In the genomic region with DNA sequence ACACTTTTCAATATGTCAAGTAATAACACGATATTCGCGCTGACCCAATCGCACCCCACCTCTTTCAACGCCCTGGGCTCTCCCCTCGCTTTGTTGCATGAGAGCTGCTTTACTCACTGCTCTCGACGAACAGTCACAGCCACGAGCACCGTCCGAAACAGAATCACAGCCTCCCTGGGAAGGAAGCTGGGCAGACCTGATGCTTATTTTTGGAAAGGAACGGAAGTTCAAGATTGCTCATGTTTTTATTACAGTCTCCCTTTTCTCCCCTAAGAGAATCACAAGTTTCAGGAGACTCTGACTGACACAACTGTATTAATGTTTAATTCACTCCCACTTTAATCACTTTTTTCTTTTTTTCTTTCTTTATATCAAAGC, we compare ENCODE assay signal across 8 cellular contexts.
A peak's percentile ranks its signal among the peaks of the same experiment; 100 is the strongest.
DNase-seq lines count a peak whose midpoint lies in the region; ATAC-seq and TF ChIP-seq lines count a peak whose summit lies in the region.

No MANE protein-coding gene starts in this region.

- H3K9me3 Mint-ChIP-seq in stimulated activated naive CD8-positive, alpha-beta T cell treated with anti-CD3 and anti-CD28 coated beads, Interleukin-15, amount 100 ng/mL, for 72 hours = no peaks in the 10 kb centered on the region

- no CpG with 5 or more reads among the region's 12 CpGs for WGBS in mesendoderm (ENCODE audit: extremely low coverage, insufficient coverage, low lambda C conversion rate)

- H3K4me1 ChIP-seq in mesendoderm (ENCODE audit: control insufficient read depth, low read depth, low read length) = no peaks in the 10 kb centered on the region

- in situ Hi-C loops in KBM-7 (cut with MboI; ENCODE audit: low pct_unique_long_range_greater_than_20kb, low sequenced_read_pairs) = no loop called here

- no peak overlapping the region for H2BK15ac ChIP-seq in mesendoderm (replicated peaks; ENCODE audit: low read depth)

- H3K9ac ChIP-seq in mesendoderm (ENCODE audit: low read length) = no peak overlapping the region

- H3K27ac ChIP-seq in mesendoderm (ENCODE audit: low read depth, low read length) = no peak overlapping the region

- no peak for DNase-seq in T-helper 17 cell
- DNase-seq in fibroblast of villous mesenchyme (ENCODE audit: low read depth) = peak; percentile 58
- DNase-seq in stimulated activated naive CD8-positive, alpha-beta T cell treated with anti-CD3 and anti-CD28 coated beads, Interleukin-15, amount 100 ng/mL, for 72 hours = peak in 1 of 2 donors; percentile 59
- no peak for DNase-seq in mesendoderm
- no peak for DNase-seq in KBM-7
- DNase-seq in iPS-NIHi7 (ENCODE audit: extremely low spot score) = no peak

- peaks cover 3% of the 10 kb centered on the region for H3K36me3 Mint-ChIP-seq in T-helper 17 cell (ENCODE audit: low read depth)

- H3K56ac ChIP-seq in mesendoderm (ENCODE audit: low read length) = no peak overlapping the region

- H2BK120ac ChIP-seq in mesendoderm (ENCODE audit: low read depth, low read length) = no peak overlapping the region

- peak overlapping the region; percentile 92 for H3K27ac Mint-ChIP-seq in T-helper 17 cell
- peak overlapping the region; percentile 75 to 88 for H3K27ac Mint-ChIP-seq in stimulated activated naive CD8-positive, alpha-beta T cell treated with anti-CD3 and anti-CD28 coated beads, Interleukin-15, amount 100 ng/mL, for 72 hours

- H3K4me1 Mint-ChIP-seq in T-helper 17 cell = peaks cover 56% of the 10 kb centered on the region
- H3K4me1 Mint-ChIP-seq in stimulated activated naive CD8-positive, alpha-beta T cell treated with anti-CD3 and anti-CD28 coated beads, Interleukin-15, amount 100 ng/mL, for 72 hours = peaks cover 92% of the 10 kb centered on the region

- H3K4ac ChIP-seq in mesendoderm (ENCODE audit: low read depth, low read length) = no peak overlapping the region

- H3K18ac ChIP-seq in mesendoderm (ENCODE audit: low read length) = no peak overlapping the region

- no peak overlapping the region for H3K23ac ChIP-seq in mesendoderm (ENCODE audit: low read length)

- H3K4me3 Mint-ChIP-seq in T-helper 17 cell = peak overlapping the region; percentile 84
- peak overlapping the region; percentile 50 to 76 for H3K4me3 Mint-ChIP-seq in stimulated activated naive CD8-positive, alpha-beta T cell treated with anti-CD3 and anti-CD28 coated beads, Interleukin-15, amount 100 ng/mL, for 72 hours

- H3K9me3 ChIP-seq in T-helper 17 cell (ENCODE audit: control insufficient read depth, low read length, poor library complexity, severe bottlenecking) = no peaks in the 10 kb centered on the region

- H3K27me3 ChIP-seq in mesendoderm (ENCODE audit: insufficient read depth, low read length, poor library complexity) = no peaks in the 10 kb centered on the region

- H4K5ac ChIP-seq in mesendoderm (ENCODE audit: low read length) = no peak overlapping the region

- no peak overlapping the region for H3K4me2 ChIP-seq in mesendoderm (ENCODE audit: low read length)

- no peaks in the 10 kb centered on the region for H3K36me3 ChIP-seq in mesendoderm (ENCODE audit: control insufficient read depth, insufficient read depth, low read length)

- no peak overlapping the region for H2BK5ac ChIP-seq in mesendoderm (ENCODE audit: low read length)

- H3K79me1 ChIP-seq in mesendoderm (ENCODE audit: low read length) = peaks cover 23% of the 10 kb centered on the region

- H3K79me2 ChIP-seq in mesendoderm (ENCODE audit: control insufficient read depth, insufficient read depth, low read length) = peaks cover 96% of the 10 kb centered on the region

- ATAC-seq in GM18870 (IDR thresholded peaks at IDR 0.05; ENCODE audit: unreplicated experiment) (peak; percentile 61), HG02840 (IDR thresholded peaks at IDR 0.05; ENCODE audit: low FRiP score, unreplicated experiment) (peak; percentile 79), T-helper 17 cell (peak; percentile 35)
- ATAC-seq in stimulated activated naive CD8-positive, alpha-beta T cell treated with anti-CD3 and anti-CD28 coated beads, Interleukin-15, amount 100 ng/mL, for 72 hours = peak; percentile 71

- no peak overlapping the region for H2AK5ac ChIP-seq in mesendoderm (ENCODE audit: low read length)

- H3K27me3 Mint-ChIP-seq in T-helper 17 cell = no peaks in the 10 kb centered on the region
- H3K27me3 Mint-ChIP-seq in stimulated activated naive CD8-positive, alpha-beta T cell treated with anti-CD3 and anti-CD28 coated beads, Interleukin-15, amount 100 ng/mL, for 72 hours = no peaks in the 10 kb centered on the region

- TF ChIP-seq CTCF in fibroblast of villous mesenchyme (IDR thresholded peaks at IDR 0.05; ENCODE audit: insufficient read depth, low read depth, low read length) = no peak

- H3K4me3 ChIP-seq in fibroblast of villous mesenchyme (ENCODE audit: low read depth, low read length) = no peak overlapping the region
- no peak overlapping the region for H3K4me3 ChIP-seq in mesendoderm (ENCODE audit: low read length)

- no peak overlapping the region for H4K8ac ChIP-seq in mesendoderm (ENCODE audit: low read depth, low read length)
